8 cellular contexts compared by ENCODE assay signal in genomic region chr15:101615986-101616848, GRCh38. TPM values are rescaled to one million over a fixed set of nuclear protein-coding genes. Genes with fewer than 3 reads are reported as not detected.
DNase-seq lines count a peak whose midpoint lies in the region; ATAC-seq, FAIRE-seq and TF ChIP-seq lines count a peak whose summit lies in the region.

No MANE protein-coding gene starts in this region.

- H3K9me3 Mint-ChIP-seq in CD14-positive monocyte = no peaks in the 10 kb centered on the region

- no peaks in the 10 kb centered on the region for H3K9me3 ChIP-seq in mesenchymal stem cell (ENCODE audit: control insufficient read depth, low read length)

- H3K4me3 Mint-ChIP-seq in CD14-positive monocyte = no peak overlapping the region

- no peaks in the 10 kb centered on the region for H3K79me1 ChIP-seq in mesenchymal stem cell (replicated peaks; ENCODE audit: low read length, poor library complexity, severe bottlenecking)

- no peak overlapping the region for H2AK5ac ChIP-seq in mesenchymal stem cell (ENCODE audit: low read length, severe bottlenecking)

- peak; percentile 78 for DNase-seq in AG10803 (ENCODE audit: low read depth)
- peak; percentile 14 for DNase-seq in NCI-H1105 (lab: John Stamatoyannopoulos, UW)
- DNase-seq in coronary artery (ENCODE audit: low spot score) = no peak
- peak; percentile 56 for DNase-seq in mesenchymal stem cell
- DNase-seq in G401 (ENCODE audit: low spot score) = no peak
- no peak for DNase-seq in urothelium cell line (ENCODE audit: low spot score)
- DNase-seq in CD14-positive monocyte (ENCODE audit: low spot score) = no peak

- no peak overlapping the region for H4K8ac ChIP-seq in mesenchymal stem cell (ENCODE audit: low read length)

- no peak overlapping the region for H4K91ac ChIP-seq in mesenchymal stem cell (ENCODE audit: low read length)

- H2BK5ac ChIP-seq in mesenchymal stem cell (ENCODE audit: low read depth, low read length, poor library complexity, severe bottlenecking) = no peak overlapping the region

- peak overlapping the region in 1 of 2 experiments; percentile 38 for H3K14ac ChIP-seq in mesenchymal stem cell (ENCODE audit: low read length in 2 of 2)

- no peak overlapping the region for H3K18ac ChIP-seq in mesenchymal stem cell (ENCODE audit: low read depth in 1 of 2, low read length in 2 of 2)

- H3K9ac ChIP-seq in mesenchymal stem cell (ENCODE audit: low read length) = peak overlapping the region; percentile 40

- intact Hi-C loops in CD14-positive monocyte (cut with micrococcal nuclease) = no loop called here

- peak overlapping the region; percentile 32 for H3K4me2 ChIP-seq in mesenchymal stem cell (ENCODE audit: low read length, poor library complexity, severe bottlenecking)

- H3K27me3 ChIP-seq in mesenchymal stem cell (ENCODE audit: control insufficient read depth in 1 of 2, insufficient read depth in 1 of 2, low read length in 2 of 2) = peaks cover 26 to 31% of the 10 kb centered on the region in 2 experiments

- no peak for ATAC-seq in GM18498 (IDR thresholded peaks at IDR 0.05; ENCODE audit: unreplicated experiment)

- no peak overlapping the region for H2AFZ ChIP-seq in mesenchymal stem cell (ENCODE audit: low read depth, low read length)

- H3K27ac ChIP-seq in coronary artery (peak overlapping the region in 1 of 2 donors; percentile 17), mesenchymal stem cell (ENCODE audit: low read length, poor library complexity, severe bottlenecking) (no peak overlapping the region)

- H2BK12ac ChIP-seq in mesenchymal stem cell (ENCODE audit: low read length in 2 of 2) = no peak overlapping the region

- TF ChIP-seq CTCF in AG10803 (conservative IDR thresholded peaks at IDR 0.05; ENCODE audit: low read length) = no peak
- TF ChIP-seq CTCF in coronary artery (IDR thresholded peaks at IDR 0.05) = no peak
- TF ChIP-seq CTCF in CD14-positive monocyte (IDR thresholded peaks at IDR 0.05) = no peak

- no peak overlapping the region for H2BK120ac ChIP-seq in mesenchymal stem cell (ENCODE audit: low read depth, low read length)

- H3K23ac ChIP-seq in mesenchymal stem cell (ENCODE audit: low read length in 2 of 2) = no peak overlapping the region

- no peak overlapping the region for H2BK15ac ChIP-seq in mesenchymal stem cell (ENCODE audit: low read depth, poor library complexity, severe bottlenecking)

- H3K27ac Mint-ChIP-seq in CD14-positive monocyte = peak overlapping the region in 1 of 7 donors; percentile 50

- no peak for FAIRE-seq in urothelium cell line (lab: Jason Lieb, UNC)

- in situ Hi-C loops in G401 (cut with HindIII; ENCODE audit: low sequenced_read_pairs) = no loop called here

- peaks cover 3% of the 10 kb centered on the region for H3K4me1 Mint-ChIP-seq in CD14-positive monocyte

- peaks cover 0 to 14% of the 10 kb centered on the region in 2 experiments for H3K36me3 ChIP-seq in mesenchymal stem cell (ENCODE audit: control insufficient read depth in 1 of 2, insufficient read depth in 2 of 2, low read depth in 1 of 2, low read length in 2 of 2)

- 46% methylated on average over 25 of the region's 25 CpGs for WGBS in mesenchymal stem cell

- H3K36me3 Mint-ChIP-seq in CD14-positive monocyte = no peaks in the 10 kb centered on the region

- H3K4me3 ChIP-seq in AG10803 (ENCODE audit: low read length) (peak overlapping the region; percentile 33; the same call in 1 of the 2 replicates), coronary artery (peak overlapping the region; percentile 38), mesenchymal stem cell (ENCODE audit: insufficient read depth in 1 of 2, low read depth in 1 of 2, low read length in 2 of 2) (peak overlapping the region in 1 of 2 experiments; percentile 56)

- peaks cover 12% of the 10 kb centered on the region for H3K4me1 ChIP-seq in mesenchymal stem cell (ENCODE audit: control insufficient read depth, insufficient read depth, low read depth, low read length)

- H3K4ac ChIP-seq in mesenchymal stem cell (ENCODE audit: low read depth in 1 of 2, low read length in 2 of 2) = no peak overlapping the region

- peaks cover 4 to 13% (median 9%) of the 10 kb centered on the region in 3 donors for H3K27me3 Mint-ChIP-seq in CD14-positive monocyte (ENCODE audit: low read depth in 3 of 3)

RNA-seq across cellular contexts. Expression of gene TM2D3, which starts 36.0 kb away (rescaled TPM):
- polyA plus RNA-seq in mesenchymal stem cell (2013, experiment 1 of 2) = 26.7 TPM
- polyA plus RNA-seq in mesenchymal stem cell (2013, experiment 2 of 2) = 29.0 TPM
- total RNA-seq in G401 (2014; rRNA removed; shearing (Covaris generic)) = 21.9 and 32.2 TPM in 2 replicates
- polyA plus RNA-seq in CD14-positive monocyte = 10 to 100 TPM; 22.9 to 26.5 TPM

Comparison
In these comparisons a context has a peak if more than half of its experiments do, and no peak if none do; other contexts are left out.
1. DNase-seq: peak in AG10803 (single experiment), NCI-H1105 (single experiment) and mesenchymal stem cell (single experiment); none in coronary artery (single experiment), G401 (single experiment), urothelium cell line (single experiment) and CD14-positive monocyte (single experiment).